Comparison of ENCODE assay signal across 8 cellular contexts in genomic region chr19:11738746-11739620, GRCh38. TPM values are rescaled to one million over a fixed set of nuclear protein-coding genes. Genes with fewer than 3 reads are reported as not detected.
DNase-seq lines count a peak whose midpoint lies in the region; ATAC-seq and TF ChIP-seq lines count a peak whose summit lies in the region.

Gene ZNF823 (minus strand): TSS chr19:11738946. CDS start chr19:11738819, 127 bp downstream.

- intact Hi-C loops in mammary epithelial cell (cut with micrococcal nuclease): loop anchor here (2.0 to 5.0 kb wide), 3 partner anchors 28 to 73 kb away; partner anchors contain the start of genes ZNF440 and ZNF441

- peak within 1 kb of the TSS; percentile 95 for H3K4me2 ChIP-seq in mammary epithelial cell (ENCODE audit: insufficient read depth, low read depth, low read length)

- H3K4me3 ChIP-seq in mammary epithelial cell (replicated peaks in 1 of 3; ENCODE audit: insufficient read depth in 1 of 3, low read depth in 2 of 3, low read length in 3 of 3): peak within 1 kb of the TSS; percentile 82 to 92 (median 91)
- peak within 1 kb of the TSS; percentile 70 for H3K4me3 ChIP-seq in iPS-20b (ENCODE audit: low read length)
- peak within 1 kb of the TSS; percentile 87 to 89 (median 89) for H3K4me3 ChIP-seq in skeletal muscle tissue (ENCODE audit: low read length in 3 of 3)

- CTCF ChIA-PET in mammary epithelial cell (lab: Charles Lee; ENCODE audit: low non-redundant PET): interaction anchor here (0.6 kb wide), 2 partner anchors 73 to 179 kb away, joined by 4 to 9 read pairs; no protein-coding TSS in a partner anchor

- WGBS in mammary epithelial cell (ENCODE audit: low coverage, missing lambda C conversion rate): 2% methylated on average over 14 of the region's 35 CpGs

- BruUV-seq in mammary epithelial cell (replicated peaks; lab: Mats Ljungman, UMichigan): no TSS peak

- H3K36me3 ChIP-seq in mammary epithelial cell (ENCODE audit: insufficient read depth, low read length) (no peaks in the 10 kb centered on the region), iPS-20b (ENCODE audit: insufficient read depth, low read depth, low read length) (no peaks in the 10 kb centered on the region), skeletal muscle tissue (ENCODE audit: control insufficient read depth in 3 of 3, insufficient read depth in 3 of 3, low read length in 3 of 3) (no peaks in the 10 kb centered on the region)

- H2AFZ ChIP-seq in mammary epithelial cell (ENCODE audit: low read depth, low read length): peak within 1 kb of the TSS; percentile 99

- H3K4me1 ChIP-seq in mammary epithelial cell (ENCODE audit: insufficient read depth, low read length): peaks cover 20% of the 10 kb centered on the region
- H3K4me1 ChIP-seq in iPS-20b (ENCODE audit: insufficient read depth, low read length): 0 out of 2 replicates have a peak, but pooled peaks cover 3% of the 10 kb centered on the region
- H3K4me1 ChIP-seq in skeletal muscle tissue (ENCODE audit: control insufficient read depth in 3 of 3, insufficient read depth in 3 of 3, low read length in 3 of 3): peaks cover 12 to 18% (median 14%) of the 10 kb centered on the region in 3 donors

- DNase-seq in ACHN: peak; percentile 97
- DNase-seq in NCI-H2171 (lab: John Stamatoyannopoulos, UW): peak; percentile 99
- DNase-seq in mammary epithelial cell: peak; percentile 98

- ATAC-seq in GM18868 (IDR thresholded peaks at IDR 0.05; ENCODE audit: unreplicated experiment) (peak; percentile 93), HG03103 (IDR thresholded peaks at IDR 0.05; ENCODE audit: low read depth, unreplicated experiment) (peak; percentile 86)

- no peaks in the 10 kb centered on the region for H4K20me1 ChIP-seq in mammary epithelial cell (ENCODE audit: insufficient read depth, low read length)

- in situ Hi-C loops in ACHN (cut with HindIII; ENCODE audit: low pct_ligation_motif_present, low pct_unique_long_range_greater_than_20kb, low sequenced_read_pairs): no loop called here
- in situ Hi-C loops in mammary epithelial cell (cut with MboI; ENCODE audit: low sequenced_read_pairs in 2 of 2): no loop called here

- dilution Hi-C loops in mammary epithelial cell (cut with HindIII; ENCODE audit: low sequenced_read_pairs): no loop called here

- peak within 1 kb of the TSS; percentile 95 for H3K27ac ChIP-seq in VCaP
- peak within 1 kb of the TSS; percentile 61 for H3K27ac ChIP-seq in mammary epithelial cell (ENCODE audit: insufficient read depth, low read depth, low read length)
- no peak within 1 kb of the TSS for H3K27ac ChIP-seq in iPS-20b (ENCODE audit: low read length)
- H3K27ac ChIP-seq in skeletal muscle tissue (ENCODE audit: low read depth, low read length): peak within 1 kb of the TSS; percentile 77

- H3K9me3 ChIP-seq in mammary epithelial cell (replicated peaks; ENCODE audit: insufficient read depth, low read length): no peaks in the 10 kb centered on the region
- no peaks in the 10 kb centered on the region for H3K9me3 ChIP-seq in iPS-20b (ENCODE audit: insufficient read depth, low read depth, low read length)
- no peaks in the 10 kb centered on the region for H3K9me3 ChIP-seq in skeletal muscle tissue (ENCODE audit: control insufficient read depth in 3 of 3, low read length in 3 of 3)

- H3K9ac ChIP-seq in mammary epithelial cell (ENCODE audit: insufficient read depth, low read length) (peak within 1 kb of the TSS; percentile 70), iPS-20b (ENCODE audit: low read depth, low read length) (peak within 1 kb of the TSS; percentile 75), skeletal muscle tissue (ENCODE audit: low read depth in 1 of 3, low read length in 3 of 3) (peak within 1 kb of the TSS; percentile 81 to 91 (median 86))

- H3K79me2 ChIP-seq in mammary epithelial cell (ENCODE audit: insufficient read depth, low read length): peaks cover 33% of the 10 kb centered on the region

- H3K27me3 ChIP-seq in mammary epithelial cell (ENCODE audit: insufficient read depth, low read length): no peaks in the 10 kb centered on the region
- H3K27me3 ChIP-seq in iPS-20b (ENCODE audit: insufficient read depth, low read length): peaks cover 32% of the 10 kb centered on the region
- no peaks in the 10 kb centered on the region for H3K27me3 ChIP-seq in skeletal muscle tissue (ENCODE audit: control insufficient read depth in 3 of 3, insufficient read depth in 3 of 3, low read length in 3 of 3)

- no peak for TF ChIP-seq CTCF in VCaP (conservative IDR thresholded peaks at IDR 0.05)
- TF ChIP-seq CTCF in mammary epithelial cell (conservative IDR thresholded peaks at IDR 0.05 in 1 of 2, IDR thresholded peaks at IDR 0.05 in 1 of 2; ENCODE audit: extremely low read depth in 1 of 2, insufficient read depth in 1 of 2, low read depth in 1 of 2, low read length in 2 of 2): no peak

RNA-seq across cellular contexts. Expression of gene ZNF823, which starts in this region (rescaled TPM):
- total RNA-seq in mammary epithelial cell (1 to 10 TPM; 2.8 to 9.5 TPM), skeletal muscle tissue (19.8 TPM)
- 2.4 TPM for polyA plus RNA-seq in mammary epithelial cell
- polyA minus RNA-seq in mammary epithelial cell: 9.7 TPM
